9 cellular contexts compared by ENCODE assay signal in the genomic region with DNA sequence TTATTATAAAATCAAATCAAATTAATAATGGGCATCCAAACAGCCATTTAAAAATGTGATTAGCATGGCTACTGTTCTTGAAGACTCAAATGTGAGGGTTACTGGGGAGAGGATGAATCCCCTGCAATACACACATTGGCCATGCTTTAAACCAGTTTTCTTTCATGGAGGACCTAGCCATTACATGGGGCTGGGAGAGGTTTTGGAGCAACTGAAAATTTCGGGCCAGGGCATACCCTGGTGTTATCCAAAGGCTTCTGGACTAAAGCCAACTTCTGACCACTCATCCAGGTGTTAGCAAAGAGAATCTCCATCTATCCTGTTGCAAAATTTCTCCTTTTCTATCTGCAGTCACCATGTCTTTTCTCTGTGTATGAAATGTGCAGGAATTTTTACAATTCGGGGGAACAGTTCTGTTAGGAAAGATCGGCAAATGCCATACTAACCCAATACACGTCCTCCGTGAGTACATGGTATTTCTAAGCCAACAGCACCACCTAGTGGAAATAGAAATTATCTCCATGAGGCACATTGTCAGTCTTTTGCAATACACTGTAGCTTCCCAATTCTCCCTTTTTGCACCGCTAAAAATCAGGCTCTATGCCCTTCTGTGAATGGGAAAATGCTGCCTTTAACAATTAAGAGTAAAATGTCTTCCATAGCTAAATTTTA. TPM values are rescaled to one million over a fixed set of nuclear protein-coding genes. Genes with fewer than 3 reads are reported as not detected.
DNase-seq lines count a peak whose midpoint lies in the region; ATAC-seq and TF ChIP-seq lines count a peak whose summit lies in the region.
"Had no signal": no experiment of that assay in that cellular context is flagged by ENCODE, and none has a peak within 500 bp of the region (broad histone marks: within the 10 kb centered on the region; RNA-seq: fewer than 3 reads in every experiment).

No MANE protein-coding gene starts in this region.

- H3K4me1 ChIP-seq in aorta (ENCODE audit: control insufficient read depth in 1 of 2, insufficient read depth in 2 of 2, low read length in 2 of 2): no peaks in the 10 kb centered on the region

- H3K27me3 Mint-ChIP-seq in immature natural killer cell (ENCODE audit: low read depth in 3 of 3): peaks cover 0 to 3% (median 2%) of the 10 kb centered on the region in 3 donors
- H3K27me3 Mint-ChIP-seq: IgD-negative memory B cell had no signal

- H3K27me3 ChIP-seq in aorta (ENCODE audit: control insufficient read depth in 1 of 2, insufficient read depth in 2 of 2, low read length in 1 of 2): no peaks in the 10 kb centered on the region

- intact Hi-C loops in aorta (cut with DNase I): loop anchor here in 1 of 2 donors (2.0 to 5.0 kb wide), 2 partner anchors 307 to 436 kb away; a partner anchor contains a TSS

- peaks cover 0 to 15% (median 7%) of the 10 kb centered on the region in 6 donors for H3K9me3 Mint-ChIP-seq in immature natural killer cell

- in situ Hi-C loops in astrocyte of the spinal cord (cut with HindIII; ENCODE audit: low sequenced_read_pairs): no loop called here

- DNase-seq in AG09319 (ENCODE audit: extremely low read depth, low read depth) (peak; percentile 3), ELR (ENCODE audit: low read depth) (peak; percentile 55), NCI-H2107 treated with DMSO at 0.1 percent for 48 hours (lab: John Stamatoyannopoulos, UW; ENCODE audit: unreplicated experiment) (peak; percentile 34), astrocyte of the spinal cord (ENCODE audit: low read depth, low spot score) (peak; percentile 37), immature natural killer cell (peak; percentile 21 to 40 (median 31)), aorta (no peak), omental fat pad (ENCODE audit: low spot score) (no peak)

- no peaks in the 10 kb centered on the region for H3K9me3 ChIP-seq in aorta (ENCODE audit: control insufficient read depth, low read length)

- ATAC-seq in aorta (ENCODE audit: low FRiP score) (peak; percentile 75), omental fat pad (ENCODE audit: low FRiP score) (no peak), GM18861 (IDR thresholded peaks at IDR 0.05; ENCODE audit: unreplicated experiment) (no peak)

- H3K36me3 ChIP-seq in aorta (ENCODE audit: control insufficient read depth in 1 of 2, insufficient read depth in 2 of 2, low read length in 1 of 2): no peaks in the 10 kb centered on the region

- H3K4me1 Mint-ChIP-seq in immature natural killer cell: peaks cover 2 to 4% of the 10 kb centered on the region in 2 donors

- no peak overlapping the region for H3K27ac Mint-ChIP-seq in immature natural killer cell
- H3K27ac Mint-ChIP-seq: IgD-negative memory B cell had no signal

- H3K4me3 ChIP-seq in astrocyte of the spinal cord (ENCODE audit: low read depth, low read length) (no peak overlapping the region), aorta (ENCODE audit: low read length in 2 of 2) (no peak overlapping the region)

- TF ChIP-seq CTCF in AG09319 (IDR thresholded peaks at IDR 0.05; ENCODE audit: low read depth, low read length): peak; percentile 30
- TF ChIP-seq CTCF in astrocyte of the spinal cord (IDR thresholded peaks at IDR 0.05; ENCODE audit: low read depth, low read length): peak; percentile 22
- no peak for TF ChIP-seq CTCF in omental fat pad (IDR thresholded peaks at IDR 0.05)

- H3K27ac ChIP-seq in aorta (ENCODE audit: low read depth in 1 of 2, low read length in 2 of 2): no peak overlapping the region

- 10% methylated on average over 6 of the region's 6 CpGs for WGBS in aorta, 2 donors

- H3K36me3 Mint-ChIP-seq in immature natural killer cell: no peaks in the 10 kb centered on the region
- H3K36me3 Mint-ChIP-seq: IgD-negative memory B cell had no signal

- H3K4me3 Mint-ChIP-seq in immature natural killer cell: no peak overlapping the region
- H3K4me3 Mint-ChIP-seq: IgD-negative memory B cell had no signal

RNA-seq across cellular contexts. Expression of a gene that starts 47.0 kb away (rescaled TPM):
- polyA plus RNA-seq in immature natural killer cell: 1 to 10 TPM; 2.8 to 5.6 (median 3.5) TPM
- total RNA-seq in aorta: 1 to 10 TPM; 7.1 to 9.5 TPM
- 1 to 10 TPM; 1.3 to 1.9 TPM for polyA plus RNA-seq in aorta
- total RNA-seq in omental fat pad: 10 to 100 TPM in 1 of 4 donors, 1 to 10 TPM in 3; 2.2 to 12.9 (median 3.7) TPM

RNA-seq across cellular contexts. Expression of a gene that starts 56.0 kb away (rescaled TPM):
- 1 to 10 TPM; 1.6 to 5.3 (median 2.6) TPM for polyA plus RNA-seq in immature natural killer cell
- total RNA-seq in aorta: 10 to 100 TPM; 23.5 to 35.9 TPM
- polyA plus RNA-seq in aorta: 1 to 10 TPM; 2.8 to 7.7 TPM
- total RNA-seq in omental fat pad: 10 to 100 TPM in 3 of 4 donors, 1 to 10 TPM in 1; 4.7 to 33.6 (median 15.1) TPM

Comparison
In these comparisons a context has a peak if more than half of its experiments do, and no peak if none do; other contexts are left out.
1. DNase-seq: peak in AG09319 (single experiment), ELR (single experiment), NCI-H2107 treated with DMSO at 0.1 percent for 48 hours (single experiment), astrocyte of the spinal cord (single experiment) and immature natural killer cell (3 of 3); none in aorta (0 of 2) and omental fat pad (single experiment).
2. CTCF ChIP-seq: peak in AG09319 (single experiment) and astrocyte of the spinal cord (single experiment); none in omental fat pad (0 of 3).